Comparison of ENCODE assay signal across 9 cellular contexts in genomic region chr5:116361171-116361967, GRCh38.
A peak's percentile ranks its signal among the peaks of the same experiment; 100 is the strongest.
DNase-seq lines count a peak whose midpoint lies in the region; ATAC-seq and TF ChIP-seq lines count a peak whose summit lies in the region.
"Had no signal": no experiment of that assay in that cellular context is flagged by ENCODE, and none has a peak within 500 bp of the region (broad histone marks: within the 10 kb centered on the region; RNA-seq: fewer than 3 reads in every experiment).

No MANE protein-coding gene starts in this region.

- ATAC-seq in left ventricle myocardium superior: peak; percentile 75
- no peak for ATAC-seq in HG02610 (IDR thresholded peaks at IDR 0.05; ENCODE audit: unreplicated experiment)
- no peak for ATAC-seq in GM21717 (IDR thresholded peaks at IDR 0.05; ENCODE audit: unreplicated experiment)

- no peak for TF ChIP-seq POLR2A in prostate gland (IDR thresholded peaks at IDR 0.05)

- peak overlapping the region in 1 of 2 donors; percentile 2 for H3K27ac ChIP-seq in prostate gland

- no peaks in the 10 kb centered on the region for H3K4me1 ChIP-seq in prostate gland (replicated peaks)

- TF ChIP-seq CTCF in prostate gland (IDR thresholded peaks at IDR 0.05): peak in 1 of 4 experiments; percentile 22

- H3K4me3 ChIP-seq in prostate gland: peak overlapping the region in 1 of 2 donors; percentile 22

- intact Hi-C loops in left ventricle myocardium superior (cut with micrococcal nuclease): no loop called here
- intact Hi-C loops in prostate gland (cut with DNase I): loop anchor here (2.0 to 5.0 kb wide), 2 partner anchors 33 to 211 kb away; partner anchors contain the start of gene SEMA6A

- H3K36me3 ChIP-seq in prostate gland: no peaks in the 10 kb centered on the region

- WGBS in prostate gland: 27% methylated on average over 53 of the region's 53 CpGs

- H3K9me3 ChIP-seq in prostate gland: no peaks in the 10 kb centered on the region

- no peaks in the 10 kb centered on the region for H3K27me3 ChIP-seq in prostate gland (replicated peaks; ENCODE audit: insufficient read depth)

- DNase-seq in DMS53 (lab: John Stamatoyannopoulos, UW) (peak; percentile 81), amniotic epithelial cell (ENCODE audit: low read depth) (peak; percentile 12), left ventricle myocardium superior (peak; percentile 83), prostate gland (ENCODE audit: low spot score) (peak; percentile 33), NCI-H187 treated with DMSO at 0.1 percent for 48 hours (lab: John Stamatoyannopoulos, UW) (no peak), NCI-H146 treated with DMSO at 0.1 percent for 48 hours (lab: John Stamatoyannopoulos, UW; ENCODE audit: unreplicated experiment) (no peak)
- DNase-seq: stimulated activated naive CD4-positive, alpha-beta T cell had no signal

Comparison
In these comparisons a context has a peak if more than half of its experiments do, and no peak if none do; other contexts are left out.
1. DNase-seq: peak in DMS53 (single experiment), amniotic epithelial cell (single experiment), left ventricle myocardium superior (single experiment) and prostate gland (single experiment); none in NCI-H187 treated with DMSO at 0.1 percent for 48 hours (single experiment) and NCI-H146 treated with DMSO at 0.1 percent for 48 hours (single experiment).